In the genomic region with DNA sequence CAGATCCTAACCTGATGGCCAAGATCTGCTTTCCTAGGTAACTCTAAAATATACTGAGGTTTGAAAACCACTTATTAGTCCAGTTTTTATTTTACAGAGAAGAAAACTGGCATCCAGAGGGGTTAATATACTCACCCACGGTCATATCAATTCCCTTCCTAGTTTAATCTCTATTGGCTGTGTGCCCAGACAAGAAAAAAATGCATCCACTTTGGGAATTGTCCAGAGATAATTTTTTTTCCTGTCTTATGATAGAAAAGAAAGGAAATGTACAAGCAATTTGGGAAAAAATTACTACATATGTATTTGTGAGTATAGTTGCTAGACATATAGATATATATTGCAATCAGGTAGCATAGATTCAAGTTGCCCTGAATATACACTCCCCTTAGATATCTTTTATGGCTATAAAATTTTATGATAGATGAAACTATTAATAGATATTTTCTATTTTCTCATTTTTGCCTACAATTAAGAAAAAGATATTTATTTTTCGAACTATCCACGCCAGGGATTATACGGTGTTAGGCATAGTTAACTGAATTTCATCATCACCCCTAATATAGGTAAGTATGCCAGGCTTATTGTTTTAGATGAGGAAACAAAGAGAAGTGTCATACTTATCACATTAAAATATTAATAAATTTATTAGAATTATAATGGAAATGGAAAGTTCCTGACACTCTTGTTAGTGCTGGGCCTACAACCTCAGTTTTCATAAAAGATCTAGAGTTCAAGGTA, we compare ENCODE assay signal across 8 cellular contexts.
DNase-seq lines count a peak whose midpoint lies in the region; ATAC-seq and TF ChIP-seq lines count a peak whose summit lies in the region.

No MANE protein-coding gene starts in this region.

- H3K36me3 Mint-ChIP-seq in activated CD4-positive, alpha-beta T cell treated with anti-CD3 and anti-CD28 coated beads, Interleukin-2, amount 10 ng/mL, durations not matched to agents 24 days and 14 days (ENCODE audit: low read depth) = peaks cover 19% of the 10 kb centered on the region

- no peaks in the 10 kb centered on the region for H3K27me3 Mint-ChIP-seq in activated CD4-positive, alpha-beta T cell treated with anti-CD3 and anti-CD28 coated beads, Interleukin-2, amount 10 ng/mL, durations not matched to agents 24 days and 14 days

- no peaks in the 10 kb centered on the region for H3K36me3 ChIP-seq in SJSA1
- no peaks in the 10 kb centered on the region for H3K36me3 ChIP-seq in heart right ventricle
- no peaks in the 10 kb centered on the region for H3K36me3 ChIP-seq in thoracic aorta

- intact Hi-C loops in activated CD4-positive, alpha-beta T cell treated with anti-CD3 and anti-CD28 coated beads, Interleukin-2, amount 10 ng/mL, durations not matched to agents 24 days and 14 days (cut with micrococcal nuclease) = loop anchor here (5.0 kb wide), 1 partner anchor 189 kb away; no protein-coding TSS in a partner anchor
- intact Hi-C loops in heart right ventricle (cut with DNase I) = loop anchor here in 8 of 10 donors (1.0 to 10.0 kb wide), 8 partner anchors 18 to 189 kb away; partner anchors contain the start of gene SLC38A2 (in 3 of the 8)

- H3K4me3 Mint-ChIP-seq in activated CD4-positive, alpha-beta T cell treated with anti-CD3 and anti-CD28 coated beads, Interleukin-2, amount 10 ng/mL, durations not matched to agents 24 days and 14 days = peak overlapping the region; percentile 61

- TF ChIP-seq CTCF in heart right ventricle (IDR thresholded peaks at IDR 0.05) = no peak
- TF ChIP-seq CTCF in thoracic aorta (IDR thresholded peaks at IDR 0.05) = no peak

- peak in 5 of 8 donors; percentile 35 to 75 (median 54) for ATAC-seq in heart right ventricle
- ATAC-seq in thoracic aorta (ENCODE audit: insufficient number of reproducible peaks, low FRiP score, low read depth) = no peak
- no peak for ATAC-seq in HG03442 (IDR thresholded peaks at IDR 0.05; ENCODE audit: unreplicated experiment)
- no peak for ATAC-seq in HG02973 (IDR thresholded peaks at IDR 0.05; ENCODE audit: unreplicated experiment)

- DNase-seq in activated CD4-positive, alpha-beta T cell treated with anti-CD3 and anti-CD28 coated beads, Interleukin-2, amount 10 ng/mL, durations not matched to agents 24 days and 14 days = no peak
- no peak for DNase-seq in activated CD4-positive, alpha-beta T cell treated with anti-CD3 and anti-CD28 coated beads for 48 hours
- DNase-seq in SJSA1 (ENCODE audit: low read depth in 1 of 2, low spot score in 2 of 2) = peak in 1 of 2 experiments; percentile 86
- DNase-seq in heart right ventricle = peak in 1 of 2 donors; percentile 59
- no peak for DNase-seq in thoracic aorta (ENCODE audit: low spot score)
- no peak for DNase-seq in AG08396 (ENCODE audit: low spot score)

- H3K4me1 ChIP-seq in SJSA1 (replicated peaks) (peaks cover 38% of the 10 kb centered on the region), heart right ventricle (peaks cover 8 to 51% (median 36%) of the 10 kb centered on the region in 9 donors), thoracic aorta (ENCODE audit: control insufficient read depth in 1 of 2, low read depth in 2 of 2) (peaks cover 18 to 33% of the 10 kb centered on the region in 2 donors)

- H3K4me3 ChIP-seq in SJSA1 (no peak overlapping the region), heart right ventricle (peak overlapping the region in 1 of 10 donors; percentile 3), thoracic aorta (peak overlapping the region; percentile 63)

- H3K27ac ChIP-seq in SJSA1 (peak overlapping the region; percentile 49), heart right ventricle (peak overlapping the region; percentile 37 to 91 (median 86)), thoracic aorta (peak overlapping the region; percentile 88 to 91)

- H3K27ac Mint-ChIP-seq in activated CD4-positive, alpha-beta T cell treated with anti-CD3 and anti-CD28 coated beads, Interleukin-2, amount 10 ng/mL, durations not matched to agents 24 days and 14 days = peak overlapping the region; percentile 74

- H3K9me3 Mint-ChIP-seq in activated CD4-positive, alpha-beta T cell treated with anti-CD3 and anti-CD28 coated beads, Interleukin-2, amount 10 ng/mL, durations not matched to agents 24 days and 14 days = peaks cover 7% of the 10 kb centered on the region

- peaks cover 9% of the 10 kb centered on the region; the same call in 1 of the 2 replicates for H3K27me3 ChIP-seq in SJSA1 (replicated peaks)
- no peaks in the 10 kb centered on the region for H3K27me3 ChIP-seq in heart right ventricle
- no peaks in the 10 kb centered on the region for H3K27me3 ChIP-seq in thoracic aorta (replicated peaks; ENCODE audit: insufficient read depth)

- H3K9me3 ChIP-seq in SJSA1 (replicated peaks) = no peaks in the 10 kb centered on the region
- no peaks in the 10 kb centered on the region for H3K9me3 ChIP-seq in heart right ventricle
- H3K9me3 ChIP-seq in thoracic aorta = no peaks in the 10 kb centered on the region

- WGBS in heart right ventricle, 2 donors = 31 to 34% methylated on average over 4 of the region's 4 CpGs

- peaks cover 40% of the 10 kb centered on the region for H3K4me1 Mint-ChIP-seq in activated CD4-positive, alpha-beta T cell treated with anti-CD3 and anti-CD28 coated beads, Interleukin-2, amount 10 ng/mL, durations not matched to agents 24 days and 14 days

Comparison
In these comparisons a context has a peak if more than half of its experiments do, and no peak if none do; other contexts are left out.
1. ATAC-seq: peak in heart right ventricle (5 of 8); none in thoracic aorta (single experiment), HG03442 (single experiment) and HG02973 (single experiment).
2. Peak in every context shown above with its lines, with median percentiles within 50 percentile points of each other: H3K27ac ChIP-seq.